11 cellular contexts compared by ENCODE assay signal in genomic region chr2:28663359-28663758, GRCh38.
DNase-seq lines count a peak whose midpoint lies in the region; ATAC-seq and TF ChIP-seq lines count a peak whose summit lies in the region.
"Had no signal": no experiment of that assay in that cellular context is flagged by ENCODE, and none has a peak within 500 bp of the region (broad histone marks: within the 10 kb centered on the region; RNA-seq: fewer than 3 reads in every experiment).

No MANE protein-coding gene starts in this region.

- H3K4me1 ChIP-seq in right cardiac atrium (ENCODE audit: control insufficient read depth, insufficient read depth, low read length) (peaks cover 10% of the 10 kb centered on the region), suprapubic skin (peaks cover 70% of the 10 kb centered on the region)

- peaks cover 2% of the 10 kb centered on the region; the same call in 1 of the 2 replicates for H3K27me3 Mint-ChIP-seq in HFFc6 (ENCODE audit: insufficient read depth)
- H3K27me3 Mint-ChIP-seq: naive thymus-derived CD8-positive, alpha-beta T cell had no signal

- WGBS in right cardiac atrium: 70% methylated on average over 1 of the region's 1 CpG
- 100% methylated on average over 1 of the region's 1 CpG for WGBS in suprapubic skin

- no peak for ATAC-seq in right cardiac atrium
- ATAC-seq in HG03378 (IDR thresholded peaks at IDR 0.05; ENCODE audit: unreplicated experiment): no peak
- no peak for ATAC-seq in HG03108 (IDR thresholded peaks at IDR 0.05; ENCODE audit: unreplicated experiment)
- ATAC-seq: naive thymus-derived CD8-positive, alpha-beta T cell had no signal

- no peak for TF ChIP-seq POLR2A in suprapubic skin (IDR thresholded peaks at IDR 0.05)

- peaks cover 58% of the 10 kb centered on the region for H3K4me1 Mint-ChIP-seq in HFFc6 (ENCODE audit: low read depth)

- H3K4me3 ChIP-seq in astrocyte of the cerebellum (ENCODE audit: low read depth, low read length) (no peak overlapping the region), right cardiac atrium (ENCODE audit: low read length) (no peak overlapping the region), suprapubic skin (no peak overlapping the region)

- H3K27me3 ChIP-seq in right cardiac atrium (ENCODE audit: control insufficient read depth, insufficient read depth): no peaks in the 10 kb centered on the region
- H3K27me3 ChIP-seq in suprapubic skin: no peaks in the 10 kb centered on the region

- no peak for TF ChIP-seq EP300 in suprapubic skin (IDR thresholded peaks at IDR 0.05)

- intact Hi-C loops in right cardiac atrium (cut with DNase I): loop anchor here in 2 of 4 donors (2.0 to 10.0 kb wide), 3 partner anchors 69 to 89 kb away; partner anchors contain the start of gene PPP1CB (in 1 of the 2)

- in situ Hi-C loops in astrocyte of the cerebellum (cut with HindIII; ENCODE audit: low sequenced_read_pairs): no loop called here

- DNase-seq in HFFc6 (peak; percentile 73), astrocyte of the cerebellum (ENCODE audit: low read depth) (no peak), right cardiac atrium (no peak), suprapubic skin (ENCODE audit: low spot score in 2 of 2) (no peak), NCI-H526 treated with DMSO at 0.1 percent for 48 hours (lab: John Stamatoyannopoulos, UW) (no peak), DMS79 treated with DMSO at 0.1 percent for 48 hours (lab: John Stamatoyannopoulos, UW) (no peak)
- DNase-seq: erythroblast; naive thymus-derived CD8-positive, alpha-beta T cell; NCI-H1694 treated with DMSO at 0.1 percent for 48 hours had no signal

- H3K36me3 ChIP-seq in suprapubic skin: no peaks in the 10 kb centered on the region

- no peaks in the 10 kb centered on the region for H3K9me3 Mint-ChIP-seq in HFFc6

- peak overlapping the region; percentile 13 for H3K4me3 Mint-ChIP-seq in HFFc6
- H3K4me3 Mint-ChIP-seq: naive thymus-derived CD8-positive, alpha-beta T cell had no signal

- H3K27ac ChIP-seq in right cardiac atrium (ENCODE audit: low read length): peak overlapping the region; percentile 44
- peak overlapping the region; percentile 85 for H3K27ac ChIP-seq in suprapubic skin

- peak; percentile 59 for TF ChIP-seq CTCF in HFFc6 (IDR thresholded peaks at IDR 0.05)
- peak; percentile 40 for TF ChIP-seq CTCF in astrocyte of the cerebellum (IDR thresholded peaks at IDR 0.05; ENCODE audit: low read depth, low read length, missing control alignments)
- TF ChIP-seq CTCF in suprapubic skin (IDR thresholded peaks at IDR 0.05): no peak

- H3K36me3 Mint-ChIP-seq in HFFc6 (ENCODE audit: low read depth): peaks cover 5% of the 10 kb centered on the region; the same call in 1 of the 2 replicates

- H3K9me3 ChIP-seq in right cardiac atrium (ENCODE audit: control insufficient read depth, low read length): no peaks in the 10 kb centered on the region
- no peaks in the 10 kb centered on the region for H3K9me3 ChIP-seq in suprapubic skin

- H3K27ac Mint-ChIP-seq in HFFc6: peak overlapping the region; percentile 86
- H3K27ac Mint-ChIP-seq: naive thymus-derived CD8-positive, alpha-beta T cell had no signal

Comparison
In these comparisons a context has a peak if more than half of its experiments do, and no peak if none do; other contexts are left out.
1. CTCF ChIP-seq: peak in HFFc6 (single experiment) and astrocyte of the cerebellum (single experiment); none in suprapubic skin (0 of 2).